Comparison of ENCODE assay signal across 8 cellular contexts in genomic region chr6:87078983-87079616, GRCh38. TPM values are rescaled to one million over a fixed set of nuclear protein-coding genes. Genes with fewer than 3 reads are reported as not detected.
DNase-seq lines count a peak whose midpoint lies in the region; ATAC-seq and TF ChIP-seq lines count a peak whose summit lies in the region.

No MANE protein-coding gene starts in this region.

- H3K9me3 ChIP-seq in PC-9 (ENCODE audit: insufficient read depth, low read depth) (no peaks in the 10 kb centered on the region), tibial nerve (no peaks in the 10 kb centered on the region)

- peaks cover 33% of the 10 kb centered on the region for H3K27me3 Mint-ChIP-seq in activated T-cell treated with anti-CD3 and anti-CD28 coated beads, Interleukin-2, amount 50 U/mL, for 72 hours (ENCODE audit: low read depth)

- TF ChIP-seq EP300 in tibial nerve (IDR thresholded peaks at IDR 0.05), result no peak

- H3K4me2 ChIP-seq in PC-9, result no peak overlapping the region

- TF ChIP-seq CTCF in PC-9 (conservative IDR thresholded peaks at IDR 0.05) (peak; percentile 80), fibroblast of the aortic adventitia (IDR thresholded peaks at IDR 0.05; ENCODE audit: insufficient read depth, low read length) (peak; percentile 96), tibial nerve (IDR thresholded peaks at IDR 0.05) (peak; percentile 48 to 93 (median 80))

- intact Hi-C loops in PC-9 (cut with micrococcal nuclease; ENCODE audit: unreplicated experiment), result no loop called here

- no peaks in the 10 kb centered on the region for H3K4me1 Mint-ChIP-seq in activated T-cell treated with anti-CD3 and anti-CD28 coated beads, Interleukin-2, amount 50 U/mL, for 72 hours (ENCODE audit: low read depth)

- no peak overlapping the region for H3K27ac Mint-ChIP-seq in activated T-cell treated with anti-CD3 and anti-CD28 coated beads, Interleukin-2, amount 50 U/mL, for 72 hours

- peak; percentile 58 for ATAC-seq in HG03565 (IDR thresholded peaks at IDR 0.05; ENCODE audit: unreplicated experiment)
- peak; percentile 53 to 60 for ATAC-seq in activated T-cell treated with anti-CD3 and anti-CD28 coated beads, Interleukin-2, amount 50 U/mL, for 72 hours (replicated peaks in 1 of 2)

- H3K36me3 ChIP-seq in PC-9 (ENCODE audit: low read depth) (no peaks in the 10 kb centered on the region), tibial nerve (no peaks in the 10 kb centered on the region)

- POLR2A ChIA-PET in PC-9 (lab: Charles Lee; ENCODE audit: unreplicated experiment), result no interaction called here

- no peaks in the 10 kb centered on the region for H3K79me2 ChIP-seq in PC-9 (ENCODE audit: low read depth)

- no peak overlapping the region for H3K4me3 Mint-ChIP-seq in activated T-cell treated with anti-CD3 and anti-CD28 coated beads, Interleukin-2, amount 50 U/mL, for 72 hours

- H3K27ac ChIP-seq in PC-9 (no peak overlapping the region), tibial nerve (no peak overlapping the region)

- 36 to 42% methylated on average over 7 to 8 of the region's 8 CpGs for WGBS in tibial nerve, 2 donors

- peak; percentile 53 for DNase-seq in CD1c-positive myeloid dendritic cell (ENCODE audit: extremely low spot score)
- peak; percentile 34 for DNase-seq in GM19240 (ENCODE audit: insufficient read length, low spot score)
- DNase-seq in PC-9, result peak; percentile 35 to 37
- peak; percentile 52 to 67 for DNase-seq in activated T-cell treated with anti-CD3 and anti-CD28 coated beads, Interleukin-2, amount 50 U/mL, for 72 hours
- DNase-seq in fibroblast of the aortic adventitia (ENCODE audit: low read depth), result peak; percentile 66
- DNase-seq in occipital lobe (lab: John Stamatoyannopoulos, UW), result peak; percentile 34
- DNase-seq in tibial nerve (ENCODE audit: low spot score in 2 of 2), result peak; percentile 49 to 68

- BruUV-seq in PC-9 (replicated peaks; lab: Mats Ljungman, UMichigan), result no TSS peak

- H2AFZ ChIP-seq in PC-9, result no peak overlapping the region

- TF ChIP-seq POLR2A in tibial nerve (IDR thresholded peaks at IDR 0.05), result no peak

- no peaks in the 10 kb centered on the region for H3K27me3 ChIP-seq in PC-9 (ENCODE audit: insufficient read depth, low read depth)
- no peaks in the 10 kb centered on the region for H3K27me3 ChIP-seq in tibial nerve

- no peaks in the 10 kb centered on the region for H3K9me3 Mint-ChIP-seq in activated T-cell treated with anti-CD3 and anti-CD28 coated beads, Interleukin-2, amount 50 U/mL, for 72 hours

- H3K4me1 ChIP-seq in PC-9 (replicated peaks; ENCODE audit: insufficient read depth), result no peaks in the 10 kb centered on the region
- no peaks in the 10 kb centered on the region for H3K4me1 ChIP-seq in tibial nerve

- H3F3A ChIP-seq in PC-9 (ENCODE audit: insufficient read depth, low read depth), result no peaks in the 10 kb centered on the region

- CTCF ChIA-PET in PC-9 (lab: Charles Lee), result interaction anchor here (0.6 to 0.9 kb wide), 2 partner anchors 13 to 145 kb away, joined by 3 to 8 read pairs; no protein-coding TSS in a partner anchor

- H3K36me3 Mint-ChIP-seq in activated T-cell treated with anti-CD3 and anti-CD28 coated beads, Interleukin-2, amount 50 U/mL, for 72 hours (ENCODE audit: insufficient read depth in 2 of 2), result no peaks in the 10 kb centered on the region

- no peaks in the 10 kb centered on the region for H4K20me1 ChIP-seq in PC-9 (ENCODE audit: insufficient read depth)

- H3K9me2 ChIP-seq in PC-9 (ENCODE audit: insufficient read depth), result no peaks in the 10 kb centered on the region

- H3K4me3 ChIP-seq in PC-9 (no peak overlapping the region), fibroblast of the aortic adventitia (ENCODE audit: low read depth, low read length) (no peak overlapping the region), tibial nerve (no peak overlapping the region)

RNA-seq across cellular contexts. Expression of gene CGA, which starts 15.8 kb away (rescaled TPM):
- total RNA-seq in PC-9 (2021) (not detected in 2 replicates), fibroblast of the aortic adventitia (ENCODE audit: low replicate concordance) (not detected in 2 replicates), occipital lobe (not detected), tibial nerve (not detected)
- total RNA-seq in activated T-cell treated with anti-CD3 and anti-CD28 coated beads, Interleukin-2, amount 50 U/mL, for 72 hours, result not detected
